ENCODE assay signal across 21 cellular contexts in genomic region chr6:81608776-81609175, GRCh38.
DNase-seq lines count a peak whose midpoint lies in the region; FAIRE-seq and TF ChIP-seq lines count a peak whose summit lies in the region.
"Had no signal": no experiment of that assay in that cellular context is flagged by ENCODE, and none has a peak within 500 bp of the region (broad histone marks: within the 10 kb centered on the region; RNA-seq: fewer than 3 reads in every experiment).

No MANE protein-coding gene starts in this region.

- DNase-seq in Daoy (ENCODE audit: low read depth) = peak; percentile 7
- peak; percentile 13 for DNase-seq in HFFc6
- DNase-seq in bronchial epithelial cell (ENCODE audit: low read depth) = no peak
- DNase-seq in mesendoderm = no peak
- no peak for DNase-seq in NOMO-1 (lab: John Stamatoyannopoulos, UW; ENCODE audit: unreplicated experiment in 2 of 2)
- no peak for DNase-seq in DMS 273 (lab: John Stamatoyannopoulos, UW; ENCODE audit: unreplicated experiment)
- DNase-seq in WERI-Rb-1 = no peak
- DNase-seq: DND-41, GDM1, KG1, NCI-H1105, NCI-H146, NCI-H2029 treated with DMSO at 0.1 percent for 48 hours, NCI-H345, NCI-H524, NCI-H82, T-helper 1 cell had no signal

- no peak overlapping the region for H3K56ac ChIP-seq in mesendoderm (ENCODE audit: low read length)

- peaks cover 11% of the 10 kb centered on the region; the same call in 1 of the 2 replicates for H3K9me3 Mint-ChIP-seq in HFFc6

- H4K8ac ChIP-seq in mesendoderm (ENCODE audit: low read depth, low read length) = no peak overlapping the region

- no peak overlapping the region for H2BK5ac ChIP-seq in mesendoderm (ENCODE audit: low read length)

- H3K27me3 ChIP-seq in bronchial epithelial cell (ENCODE audit: control insufficient read depth, insufficient read depth, low read length) = no peaks in the 10 kb centered on the region
- no peaks in the 10 kb centered on the region for H3K27me3 ChIP-seq in mesendoderm (ENCODE audit: insufficient read depth, low read length, poor library complexity)
- no peaks in the 10 kb centered on the region for H3K27me3 ChIP-seq in WERI-Rb-1 (ENCODE audit: insufficient read depth, low read depth, severe bottlenecking)
- H3K27me3 ChIP-seq: SJSA1 had no signal

- no peak overlapping the region for H4K5ac ChIP-seq in mesendoderm (ENCODE audit: low read length)

- no peak overlapping the region for H3K18ac ChIP-seq in mesendoderm (ENCODE audit: low read length)

- H3K27ac Mint-ChIP-seq in HFFc6 = peak overlapping the region; percentile 51; the same call in 1 of the 2 replicates
- H3K27ac Mint-ChIP-seq: B cell had no signal

- FAIRE-seq in bronchial epithelial cell (lab: Jason Lieb, UNC) = peak; percentile 23
- FAIRE-seq: A204.1, RCC 7860 had no signal

- H3K36me3 Mint-ChIP-seq in HFFc6 (ENCODE audit: low read depth) = peaks cover 11% of the 10 kb centered on the region

- H3K4me3 ChIP-seq in bronchial epithelial cell (ENCODE audit: low read depth, low read length) (no peak overlapping the region), mesendoderm (ENCODE audit: low read length) (no peak overlapping the region), WERI-Rb-1 (ENCODE audit: low read depth, low read length) (no peak overlapping the region)
- H3K4me3 ChIP-seq: SJSA1 had no signal

- WGBS in mesendoderm (ENCODE audit: extremely low coverage, insufficient coverage, low lambda C conversion rate) = no CpG with 5 or more reads among the region's 2 CpGs

- no peak overlapping the region for H2AK5ac ChIP-seq in mesendoderm (ENCODE audit: low read length)

- peaks cover 76% of the 10 kb centered on the region for H3K4me1 Mint-ChIP-seq in HFFc6 (ENCODE audit: low read depth)

- H3K79me2 ChIP-seq in mesendoderm (ENCODE audit: control insufficient read depth, insufficient read depth, low read length) = no peaks in the 10 kb centered on the region

- H3K9me3 ChIP-seq in WERI-Rb-1 (ENCODE audit: severe bottlenecking) = no peaks in the 10 kb centered on the region
- H3K9me3 ChIP-seq: SJSA1 had no signal

- H3K4me2 ChIP-seq in mesendoderm (ENCODE audit: low read length) = no peak overlapping the region

- TF ChIP-seq CTCF in HFFc6 (IDR thresholded peaks at IDR 0.05) (no peak), bronchial epithelial cell (IDR thresholded peaks at IDR 0.05; ENCODE audit: insufficient read depth, low read length, severe bottlenecking) (no peak), WERI-Rb-1 (IDR thresholded peaks at IDR 0.05; ENCODE audit: low read depth, low read length) (no peak)

- H3K27ac ChIP-seq in mesendoderm (ENCODE audit: low read depth, low read length) (no peak overlapping the region), WERI-Rb-1 (no peak overlapping the region)
- H3K27ac ChIP-seq: SJSA1 had no signal

- peaks cover 3% of the 10 kb centered on the region; the same call in 1 of the 2 replicates for H3K27me3 Mint-ChIP-seq in HFFc6 (ENCODE audit: insufficient read depth)
- H3K27me3 Mint-ChIP-seq: B cell had no signal

- H3K79me1 ChIP-seq in mesendoderm (ENCODE audit: low read length) = no peaks in the 10 kb centered on the region

- H3K4ac ChIP-seq in mesendoderm (ENCODE audit: low read depth, low read length) = no peak overlapping the region

- no peak overlapping the region for H3K9ac ChIP-seq in mesendoderm (ENCODE audit: low read length)

- no peak overlapping the region for H3K23ac ChIP-seq in mesendoderm (ENCODE audit: low read length)

- H2BK15ac ChIP-seq in mesendoderm (replicated peaks; ENCODE audit: low read depth) = peak overlapping the region; percentile 57

- H3K4me1 ChIP-seq in mesendoderm (ENCODE audit: control insufficient read depth, low read depth, low read length) = no peaks in the 10 kb centered on the region

- no peak overlapping the region for H3K4me3 Mint-ChIP-seq in HFFc6
- H3K4me3 Mint-ChIP-seq: B cell had no signal

- H3K36me3 ChIP-seq in bronchial epithelial cell (ENCODE audit: control insufficient read depth, insufficient read depth, low read length) (no peaks in the 10 kb centered on the region), mesendoderm (ENCODE audit: control insufficient read depth, insufficient read depth, low read length) (no peaks in the 10 kb centered on the region), WERI-Rb-1 (no peaks in the 10 kb centered on the region)
- H3K36me3 ChIP-seq: SJSA1 had no signal

- H2BK120ac ChIP-seq in mesendoderm (ENCODE audit: low read depth, low read length) = no peak overlapping the region

Comparison
In these comparisons a context has a peak if more than half of its experiments do, and no peak if none do; other contexts are left out.
1. DNase-seq: peak in Daoy (single experiment) and HFFc6 (single experiment); none in bronchial epithelial cell (single experiment), mesendoderm (single experiment), NOMO-1 (0 of 2), DMS 273 (single experiment) and WERI-Rb-1 (single experiment).